In the genomic region with DNA sequence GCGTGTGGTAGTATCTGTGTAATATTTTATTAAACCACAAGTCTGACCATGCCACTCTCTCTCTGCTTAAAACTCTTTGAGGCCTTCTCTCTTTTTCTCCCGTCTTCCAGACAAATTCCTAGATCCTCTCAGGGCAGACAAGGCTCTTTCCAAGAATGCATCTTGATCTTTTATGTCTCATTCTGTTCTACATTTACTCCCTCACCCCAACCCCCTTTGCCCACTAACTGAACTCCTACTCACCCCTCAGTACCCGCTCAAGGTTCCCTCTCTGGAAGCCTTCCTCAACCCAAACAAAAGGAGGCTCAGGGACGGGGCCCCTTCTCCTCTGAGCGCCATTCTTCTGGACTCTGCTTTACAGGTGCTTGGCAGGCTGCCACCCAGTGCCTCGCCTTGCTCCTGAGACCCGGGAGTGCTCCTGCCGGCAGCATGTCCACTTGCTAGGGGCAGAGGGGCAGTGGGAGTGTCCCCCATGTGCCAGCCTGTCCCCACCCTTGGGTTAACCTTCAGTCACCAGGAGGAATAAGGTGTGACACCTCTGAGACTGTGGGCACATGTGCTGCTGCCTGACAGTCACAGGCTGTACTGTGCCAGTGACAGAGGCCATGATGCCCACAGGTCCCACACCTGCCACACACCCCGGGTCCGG, we compare ENCODE assay signal across 20 cellular contexts. TPM values are rescaled to one million over a fixed set of nuclear protein-coding genes. Genes with fewer than 3 reads are reported as not detected.
DNase-seq lines count a peak whose midpoint lies in the region; ATAC-seq, FAIRE-seq and TF ChIP-seq lines count a peak whose summit lies in the region.
"Had no signal": no experiment of that assay in that cellular context is flagged by ENCODE, and none has a peak within 500 bp of the region (broad histone marks: within the 10 kb centered on the region; RNA-seq: fewer than 3 reads in every experiment).

No MANE protein-coding gene starts in this region.

- CTCF ChIA-PET in MCF 10A (lab: Yijun Ruan, JAX) (interaction anchor here (0.9 kb wide), 1 partner anchor 9 kb away, joined by 3 read pairs; no protein-coding TSS in a partner anchor), mammary epithelial cell (lab: Charles Lee; ENCODE audit: low non-redundant PET) (no interaction called here), HepG2 (lab: Yijun Ruan, JAX; ENCODE audit: low intra/inter-chr PET ratio, low total read pairs) (no interaction called here)

- H3K4me1 ChIP-seq in mammary epithelial cell (ENCODE audit: insufficient read depth, low read length): no peaks in the 10 kb centered on the region
- H3K4me1 ChIP-seq in Peyer's patch: peaks cover 0 to 10% (median 0%) of the 10 kb centered on the region in 4 donors
- H3K4me1 ChIP-seq in HepG2 (ENCODE audit: insufficient read depth, low read length): peaks cover 63% of the 10 kb centered on the region
- H3K4me1 ChIP-seq in upper lobe of right lung: peaks cover 3% of the 10 kb centered on the region
- H3K4me1 ChIP-seq in esophagus squamous epithelium: no peaks in the 10 kb centered on the region

- DNase-seq in MCF 10A (ENCODE audit: unreplicated experiment): peak; percentile 11
- DNase-seq in mammary epithelial cell: no peak
- DNase-seq in Peyer's patch: peak in 2 of 3 donors; percentile 91 to 93
- no peak for DNase-seq in HepG2 (ENCODE audit: low spot score)
- no peak for DNase-seq in upper lobe of right lung
- DNase-seq in esophagus squamous epithelium (lab: John Stamatoyannopoulos, UW): no peak
- no peak for DNase-seq in NCI-H526 treated with DMSO at 0.1 percent for 48 hours (lab: John Stamatoyannopoulos, UW)
- DNase-seq: ACHN, AML-193, COR-L47, DMS53, H7, MV-4-11, NCI-H1417, NCI-H187 treated with DMSO at 0.1 percent for 48 hours, NCI-H2171, NCI-H510A, SIG-M5 had no signal

- H3K36me3 Mint-ChIP-seq in MCF 10A (ENCODE audit: insufficient read depth, unreplicated experiment): no peaks in the 10 kb centered on the region
- H3K36me3 Mint-ChIP-seq: IgD-negative memory B cell had no signal

- H3K9ac ChIP-seq in mammary epithelial cell (ENCODE audit: insufficient read depth, low read length) (no peak overlapping the region), HepG2 (ENCODE audit: insufficient read depth, low read depth, low read length) (no peak overlapping the region)

- H3K9me3 ChIP-seq in mammary epithelial cell (replicated peaks; ENCODE audit: insufficient read depth, low read length): no peaks in the 10 kb centered on the region
- H3K9me3 ChIP-seq in Peyer's patch: no peaks in the 10 kb centered on the region
- H3K9me3 ChIP-seq in HepG2 (ENCODE audit: low read length): no peaks in the 10 kb centered on the region
- no peaks in the 10 kb centered on the region for H3K9me3 ChIP-seq in upper lobe of right lung
- no peaks in the 10 kb centered on the region for H3K9me3 ChIP-seq in esophagus squamous epithelium

- H3K4me1 Mint-ChIP-seq in MCF 10A (ENCODE audit: insufficient read depth, unreplicated experiment): no peaks in the 10 kb centered on the region

- H3K27me3 Mint-ChIP-seq in MCF 10A (ENCODE audit: insufficient read depth, unreplicated experiment): peaks cover 15% of the 10 kb centered on the region
- H3K27me3 Mint-ChIP-seq: IgD-negative memory B cell had no signal

- ATAC-seq in HepG2: no peak
- peak; percentile 8 for ATAC-seq in upper lobe of right lung

- H3K36me3 ChIP-seq in mammary epithelial cell (ENCODE audit: insufficient read depth, low read length) (no peaks in the 10 kb centered on the region), Peyer's patch (peaks cover 0 to 8% (median 0%) of the 10 kb centered on the region in 3 donors), HepG2 (replicated peaks in 1 of 2; ENCODE audit: control insufficient read depth in 1 of 2, insufficient read depth in 2 of 2, low read length in 2 of 2) (no peaks in the 10 kb centered on the region), upper lobe of right lung (no peaks in the 10 kb centered on the region), esophagus squamous epithelium (no peaks in the 10 kb centered on the region)

- H3K9me3 Mint-ChIP-seq in MCF 10A (ENCODE audit: unreplicated experiment): no peaks in the 10 kb centered on the region
- H3K9me3 Mint-ChIP-seq: IgD-negative memory B cell had no signal

- 81% methylated on average over 9 of the region's 10 CpGs for WGBS in mammary epithelial cell (ENCODE audit: low coverage, missing lambda C conversion rate)
- 34% methylated on average over 5 of the region's 10 CpGs for WGBS in HepG2 (ENCODE audit: low lambda C conversion rate)
- 42 to 76% methylated on average over 10 of the region's 10 CpGs for WGBS in esophagus squamous epithelium, 2 donors

- no peak overlapping the region for H3K4me3 Mint-ChIP-seq in MCF 10A (ENCODE audit: unreplicated experiment)
- H3K4me3 Mint-ChIP-seq: IgD-negative memory B cell had no signal

- TF ChIP-seq RAD21 in HepG2 (CRISPR knock-in tag; IDR thresholded peaks at IDR 0.05): no peak

- in situ Hi-C loops in mammary epithelial cell (cut with MboI; ENCODE audit: low sequenced_read_pairs in 2 of 2): loop anchor here in 1 of 2 donors (25.0 kb wide), 1 partner anchor 145 kb away; a partner anchor contains a TSS
- in situ Hi-C loops in HepG2 (cut with HindIII; ENCODE audit: extremely low pct_ligation_motif_present, low pct_unique_long_range_greater_than_20kb): no loop called here

- POLR2A ChIA-PET in MCF 10A (lab: Yijun Ruan, JAX): no interaction called here
- POLR2A ChIA-PET in HepG2 (lab: Yijun Ruan, JAX): no interaction called here

- intact Hi-C loops in MCF 10A (cut with micrococcal nuclease): no loop called here
- intact Hi-C loops in mammary epithelial cell (cut with micrococcal nuclease): no loop called here
- intact Hi-C loops in HepG2 (cut with micrococcal nuclease; ENCODE audit: unreplicated experiment): no loop called here
- intact Hi-C loops in upper lobe of right lung (cut with DNase I): no loop called here
- intact Hi-C loops in esophagus squamous epithelium (cut with DNase I): no loop called here

- H4K20me1 ChIP-seq in mammary epithelial cell (ENCODE audit: insufficient read depth, low read length): no peaks in the 10 kb centered on the region
- no peaks in the 10 kb centered on the region for H4K20me1 ChIP-seq in HepG2 (ENCODE audit: insufficient read depth, low read length)

- no peak overlapping the region for H3K27ac Mint-ChIP-seq in MCF 10A (ENCODE audit: low read depth, unreplicated experiment)
- H3K27ac Mint-ChIP-seq: IgD-negative memory B cell had no signal

- TF ChIP-seq CTCF in MCF 10A (IDR thresholded peaks at IDR 0.05; ENCODE audit: unreplicated experiment) (no peak), mammary epithelial cell (conservative IDR thresholded peaks at IDR 0.05 in 1 of 2, IDR thresholded peaks at IDR 0.05 in 1 of 2; ENCODE audit: extremely low read depth in 1 of 2, insufficient read depth in 1 of 2, low read depth in 1 of 2, low read length in 2 of 2) (no peak), Peyer's patch (IDR thresholded peaks at IDR 0.05) (peak in 2 of 6 experiments; percentile 21 to 41), HepG2 (CRISPR knock-in tag; IDR thresholded peaks at IDR 0.05) (no peak), upper lobe of right lung (IDR thresholded peaks at IDR 0.05) (no peak), esophagus squamous epithelium (IDR thresholded peaks at IDR 0.05) (no peak)

- H3K79me2 ChIP-seq in mammary epithelial cell (ENCODE audit: insufficient read depth, low read length) (no peaks in the 10 kb centered on the region), HepG2 (ENCODE audit: insufficient read depth, low read length) (no peaks in the 10 kb centered on the region)

- dilution Hi-C loops in mammary epithelial cell (cut with HindIII; ENCODE audit: low sequenced_read_pairs): no loop called here

- no peaks in the 10 kb centered on the region for H3K27me3 ChIP-seq in mammary epithelial cell (ENCODE audit: insufficient read depth, low read length)
- no peaks in the 10 kb centered on the region for H3K27me3 ChIP-seq in Peyer's patch
- peaks cover 0 to 3% of the 10 kb centered on the region in 2 experiments; a peak in 2 of 5 replicates for H3K27me3 ChIP-seq in HepG2 (ENCODE audit: control insufficient read depth in 1 of 2, insufficient read depth in 2 of 2, low read length in 2 of 2)
- H3K27me3 ChIP-seq in upper lobe of right lung: no peaks in the 10 kb centered on the region
- H3K27me3 ChIP-seq in esophagus squamous epithelium: peaks cover 0 to 13% (median 0%) of the 10 kb centered on the region in 4 donors

- FAIRE-seq in HepG2 (lab: Jason Lieb, UNC): no peak

- no peak for TF ChIP-seq EP300 in HepG2 (IDR thresholded peaks at IDR 0.05; ENCODE audit: low read depth in 2 of 2, low read length in 2 of 2)
- TF ChIP-seq EP300 in HepG2 (CRISPR knock-in tag; IDR thresholded peaks at IDR 0.05; ENCODE audit: borderline replicate concordance): no peak

- TF ChIP-seq POLR2A in Peyer's patch (IDR thresholded peaks at IDR 0.05): peak in 1 of 2 donors; percentile 73
- no peak for TF ChIP-seq POLR2A in HepG2 (IDR thresholded peaks at IDR 0.05; ENCODE audit: insufficient read depth in 1 of 2, low read depth in 2 of 2, low read length in 2 of 2)
- no peak for TF ChIP-seq POLR2A in esophagus squamous epithelium (IDR thresholded peaks at IDR 0.05)

- BruUV-seq in MCF 10A (replicated peaks; lab: Mats Ljungman, UMichigan) (no TSS peak), mammary epithelial cell (replicated peaks; lab: Mats Ljungman, UMichigan) (no TSS peak), HepG2 (replicated peaks; lab: Mats Ljungman, UMichigan) (no TSS peak)

- H2AFZ ChIP-seq in mammary epithelial cell (ENCODE audit: low read depth, low read length): no peak overlapping the region
- H2AFZ ChIP-seq in HepG2 (ENCODE audit: low read length): no peak overlapping the region

- H3K4me3 ChIP-seq in mammary epithelial cell (replicated peaks in 1 of 3; ENCODE audit: insufficient read depth in 1 of 3, low read depth in 2 of 3, low read length in 3 of 3): no peak overlapping the region
- H3K4me3 ChIP-seq in Peyer's patch: peak overlapping the region in 1 of 4 donors; percentile 1
- H3K4me3 ChIP-seq in HepG2 (replicated peaks in 1 of 3; ENCODE audit: insufficient read depth in 1 of 3, low read depth in 2 of 3, low read length in 3 of 3): no peak overlapping the region
- H3K4me3 ChIP-seq in upper lobe of right lung: no peak overlapping the region
- H3K4me3 ChIP-seq in esophagus squamous epithelium: no peak overlapping the region

- H3K27ac ChIP-seq in mammary epithelial cell (ENCODE audit: insufficient read depth, low read depth, low read length) (no peak overlapping the region), Peyer's patch (peak overlapping the region in 3 of 4 donors; percentile 48 to 90 (median 85)), HepG2 (ENCODE audit: extremely low read length, insufficient read depth, low read length) (no peak overlapping the region), upper lobe of right lung (no peak overlapping the region), esophagus squamous epithelium (no peak overlapping the region)

- H3K4me2 ChIP-seq in mammary epithelial cell (ENCODE audit: insufficient read depth, low read depth, low read length) (no peak overlapping the region), HepG2 (ENCODE audit: low read depth, low read length) (no peak overlapping the region)

RNA-seq across cellular contexts. Expression of a gene that starts 9.2 kb away (rescaled TPM):
- total RNA-seq in MCF 10A (2022) (not detected in 2 replicates), mammary epithelial cell (not detected), Peyer's patch (100 to 1,000 TPM in 3 of 4 donors, 10 to 100 TPM in 1; 11.6 to 612 (median 544) TPM), HepG2 (2016; rRNA removed; fragmentation: Illumina TruSeq; extraction: Trizol) (not detected in 2 replicates), upper lobe of right lung (0.87 TPM), esophagus squamous epithelium (not detected)
- polyA plus RNA-seq in mammary epithelial cell (not detected), HepG2 (2011; rRNA removed) (0.07 TPM in 1 of 2 replicates, not detected in the other)
- polyA minus RNA-seq in mammary epithelial cell: not detected
- not detected in 2 replicates for total RNA-seq in HepG2 (2016; cell fraction: cytosol; rRNA removed; fragmentation: Illumina TruSeq; extraction: Trizol; ENCODE audit: low read depth)
- total RNA-seq in HepG2 (2016; cell fraction: insoluble cytoplasmic fraction; rRNA removed; fragmentation: Illumina TruSeq; extraction: Trizol): not detected in 2 replicates
- total RNA-seq in HepG2 (2016; cell fraction: membrane; rRNA removed; fragmentation: Illumina TruSeq; extraction: Trizol): not detected in 2 replicates
- not detected in 2 replicates for total RNA-seq in HepG2 (2016; cell fraction: nucleus; rRNA removed; fragmentation: Illumina TruSeq; extraction: Trizol)
- not detected in 2 replicates for polyA plus RNA-seq in HepG2 (2011; cell fraction: cytosol; rRNA removed)
- polyA plus RNA-seq in HepG2 (2011; cell fraction: nucleus; rRNA removed): not detected in 2 replicates
- polyA plus RNA-seq in HepG2 (2012): not detected in 2 replicates
- not detected in 2 replicates for polyA plus RNA-seq in HepG2 (2016; cell fraction: cytosol; fragmentation: Illumina TruSeq; extraction: Trizol; ENCODE audit: low read depth)
- not detected in 2 replicates for polyA plus RNA-seq in HepG2 (2016; cell fraction: insoluble cytoplasmic fraction; fragmentation: Illumina TruSeq; extraction: Trizol; ENCODE audit: low read depth)
- not detected in 2 replicates for polyA plus RNA-seq in HepG2 (2016; cell fraction: membrane; fragmentation: Illumina TruSeq; extraction: Trizol; ENCODE audit: low read depth)
- not detected in 2 replicates for polyA plus RNA-seq in HepG2 (2016; cell fraction: nucleus; fragmentation: Illumina TruSeq; extraction: Trizol; ENCODE audit: insufficient read depth, low read depth)
- polyA minus RNA-seq in HepG2 (2011; rRNA and poly(A)+ RNA removed; ENCODE audit: low replicate concordance): not detected in 2 replicates
- not detected in 2 replicates for polyA minus RNA-seq in HepG2 (2011; cell fraction: cytosol; rRNA and poly(A)+ RNA removed)
- not detected in 2 replicates for polyA minus RNA-seq in HepG2 (2011; cell fraction: nucleus; rRNA and poly(A)+ RNA removed)
- total RNA-seq: H7, HT1080 had no signal
- polyA plus RNA-seq: IgD-negative memory B cell had no signal

RNA-seq across cellular contexts. Expression of a gene that starts 23.5 kb away (rescaled TPM):
- total RNA-seq in MCF 10A (2022) (not detected in 2 replicates), mammary epithelial cell (not detected), Peyer's patch (not detected), HepG2 (2016; rRNA removed; fragmentation: Illumina TruSeq; extraction: Trizol) (not detected in 2 replicates), upper lobe of right lung (0.35 TPM), esophagus squamous epithelium (10 to 100 TPM; 10.5 to 17.0 (median 14.8) TPM)
- polyA plus RNA-seq in mammary epithelial cell (not detected), HepG2 (2011; rRNA removed) (0.01 TPM in 1 of 2 replicates, not detected in the other)
- polyA minus RNA-seq in mammary epithelial cell: not detected
- not detected in 2 replicates for total RNA-seq in HepG2 (2016; cell fraction: cytosol; rRNA removed; fragmentation: Illumina TruSeq; extraction: Trizol; ENCODE audit: low read depth)
- not detected in 2 replicates for total RNA-seq in HepG2 (2016; cell fraction: insoluble cytoplasmic fraction; rRNA removed; fragmentation: Illumina TruSeq; extraction: Trizol)
- not detected in 2 replicates for total RNA-seq in HepG2 (2016; cell fraction: membrane; rRNA removed; fragmentation: Illumina TruSeq; extraction: Trizol)
- total RNA-seq in HepG2 (2016; cell fraction: nucleus; rRNA removed; fragmentation: Illumina TruSeq; extraction: Trizol): not detected in 2 replicates
- not detected in 2 replicates for polyA plus RNA-seq in HepG2 (2011; cell fraction: cytosol; rRNA removed)
- 0.10 TPM in 1 of 2 replicates, not detected in the other for polyA plus RNA-seq in HepG2 (2011; cell fraction: nucleus; rRNA removed)
- polyA plus RNA-seq in HepG2 (2012): 0.07 TPM in 1 of 2 replicates, not detected in the other
- not detected in 2 replicates for polyA plus RNA-seq in HepG2 (2016; cell fraction: cytosol; fragmentation: Illumina TruSeq; extraction: Trizol; ENCODE audit: low read depth)
- not detected in 2 replicates for polyA plus RNA-seq in HepG2 (2016; cell fraction: insoluble cytoplasmic fraction; fragmentation: Illumina TruSeq; extraction: Trizol; ENCODE audit: low read depth)
- polyA plus RNA-seq in HepG2 (2016; cell fraction: membrane; fragmentation: Illumina TruSeq; extraction: Trizol; ENCODE audit: low read depth): not detected in 2 replicates
- not detected in 2 replicates for polyA plus RNA-seq in HepG2 (2016; cell fraction: nucleus; fragmentation: Illumina TruSeq; extraction: Trizol; ENCODE audit: insufficient read depth, low read depth)
- 0.30 TPM in 1 of 2 replicates, not detected in the other for polyA minus RNA-seq in HepG2 (2011; rRNA and poly(A)+ RNA removed; ENCODE audit: low replicate concordance)
- not detected in 2 replicates for polyA minus RNA-seq in HepG2 (2011; cell fraction: cytosol; rRNA and poly(A)+ RNA removed)
- polyA minus RNA-seq in HepG2 (2011; cell fraction: nucleus; rRNA and poly(A)+ RNA removed): not detected in 2 replicates
- total RNA-seq: H7, HT1080 had no signal
- polyA plus RNA-seq: IgD-negative memory B cell had no signal

Comparison
In these comparisons a context has a peak if more than half of its experiments do, and no peak if none do; other contexts are left out.
1. DNase-seq: peak in MCF 10A (single experiment) and Peyer's patch (2 of 3); none in mammary epithelial cell (single experiment), HepG2 (single experiment), upper lobe of right lung (single experiment), esophagus squamous epithelium (single experiment) and NCI-H526 treated with DMSO at 0.1 percent for 48 hours (single experiment).
2. H3K27ac ChIP-seq: peak in Peyer's patch (3 of 4); none in mammary epithelial cell (single experiment), HepG2 (single experiment), upper lobe of right lung (single experiment) and esophagus squamous epithelium (0 of 4).